Comparison of ENCODE assay signal across 8 cellular contexts in the genomic region with DNA sequence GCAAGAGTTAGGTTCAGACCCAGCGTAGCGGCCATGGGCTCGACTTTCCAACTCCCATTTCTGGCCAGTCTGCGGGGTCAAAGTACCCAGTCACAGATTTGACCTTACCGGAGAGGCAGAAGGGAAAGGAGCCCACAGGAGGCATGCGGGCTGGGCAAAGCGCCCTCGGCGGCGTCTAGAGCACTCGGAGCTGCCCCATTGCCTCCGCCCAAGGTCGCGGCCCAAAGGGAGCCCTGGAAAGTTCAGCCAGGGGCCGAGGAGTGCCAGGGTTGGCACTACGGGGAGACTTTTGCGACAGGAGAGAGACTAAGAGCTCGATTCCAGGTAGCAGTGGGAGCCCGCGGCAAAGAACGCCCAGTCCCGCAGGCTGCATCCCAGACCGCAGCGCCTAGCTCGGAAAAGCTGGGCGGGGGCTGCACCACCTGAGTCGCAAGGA. TPM values are rescaled to one million over a fixed set of nuclear protein-coding genes. Genes with fewer than 3 reads are reported as not detected.
A peak's percentile ranks its signal among the peaks of the same experiment; 100 is the strongest.
DNase-seq lines count a peak whose midpoint lies in the region; ATAC-seq and TF ChIP-seq lines count a peak whose summit lies in the region.
"Had no signal": no experiment of that assay in that cellular context is flagged by ENCODE, and none has a peak within 500 bp of the region (broad histone marks: within the 10 kb centered on the region; RNA-seq: fewer than 3 reads in every experiment).

No MANE protein-coding gene starts in this region.

- H3K9me3 Mint-ChIP-seq in nephron progenitor cell: peaks cover 11% of the 10 kb centered on the region
- H3K9me3 Mint-ChIP-seq: natural killer cell had no signal

- H3K9me3 ChIP-seq in SK-N-MC (ENCODE audit: low read depth, low read length): no peaks in the 10 kb centered on the region
- no peaks in the 10 kb centered on the region for H3K9me3 ChIP-seq in esophagus squamous epithelium
- H3K9me3 ChIP-seq in thoracic aorta: no peaks in the 10 kb centered on the region

- H3K4me3 ChIP-seq in SK-N-MC (peak overlapping the region; percentile 71; the same call in 1 of the 2 replicates), esophagus squamous epithelium (peak overlapping the region in 3 of 4 donors; percentile 24 to 57 (median 38)), thoracic aorta (peak overlapping the region; percentile 61)

- no peaks in the 10 kb centered on the region for H3K36me3 Mint-ChIP-seq in nephron progenitor cell (ENCODE audit: low read depth)
- H3K36me3 Mint-ChIP-seq: natural killer cell had no signal

- TF ChIP-seq CTCF in esophagus squamous epithelium (IDR thresholded peaks at IDR 0.05) (no peak), nephron progenitor cell (IDR thresholded peaks at IDR 0.05) (no peak), thoracic aorta (IDR thresholded peaks at IDR 0.05) (no peak)

- 10 to 60% methylated on average over 2 to 3 of the region's 27 CpGs for WGBS in esophagus squamous epithelium, 2 donors

- H3K4me1 ChIP-seq in esophagus squamous epithelium (peaks cover 0 to 18% (median 10%) of the 10 kb centered on the region in 3 donors), thoracic aorta (ENCODE audit: control insufficient read depth in 1 of 2, low read depth in 2 of 2) (peaks cover 6 to 12% of the 10 kb centered on the region in 2 donors)

- peaks cover 46% of the 10 kb centered on the region for H3K4me1 Mint-ChIP-seq in nephron progenitor cell
- H3K4me1 Mint-ChIP-seq: natural killer cell had no signal

- peaks cover 85% of the 10 kb centered on the region for H3K27me3 Mint-ChIP-seq in nephron progenitor cell (ENCODE audit: low read depth, poor library complexity)

- intact Hi-C loops in esophagus squamous epithelium (cut with DNase I): no loop called here

- no peak overlapping the region for H3K9ac ChIP-seq in SK-N-MC (ENCODE audit: insufficient read length)

- H3K36me3 ChIP-seq in SK-N-MC (ENCODE audit: insufficient read depth, low read length): no peaks in the 10 kb centered on the region
- H3K36me3 ChIP-seq in esophagus squamous epithelium: no peaks in the 10 kb centered on the region
- H3K36me3 ChIP-seq in thoracic aorta: no peaks in the 10 kb centered on the region

- TF ChIP-seq POLR2A in esophagus squamous epithelium (IDR thresholded peaks at IDR 0.05): no peak

- DNase-seq in SK-N-MC (ENCODE audit: low read depth, low spot score): no peak
- DNase-seq in esophagus squamous epithelium (lab: John Stamatoyannopoulos, UW): no peak
- DNase-seq in nephron progenitor cell: peak; percentile 27
- DNase-seq in thoracic aorta (ENCODE audit: low spot score): no peak
- no peak for DNase-seq in HT-29 (ENCODE audit: low spot score)
- no peak for DNase-seq in GM19240 (ENCODE audit: insufficient read length, low spot score)
- DNase-seq: natural killer cell had no signal

- ATAC-seq in thoracic aorta (ENCODE audit: insufficient number of reproducible peaks, low FRiP score, low read depth) (no peak), HG03520 (IDR thresholded peaks at IDR 0.05; ENCODE audit: unreplicated experiment) (no peak)
- ATAC-seq: natural killer cell had no signal

- peak overlapping the region; percentile 81 for H3K4me3 Mint-ChIP-seq in nephron progenitor cell
- H3K4me3 Mint-ChIP-seq: natural killer cell had no signal

- H3K27ac ChIP-seq in SK-N-MC (no peak overlapping the region), esophagus squamous epithelium (no peak overlapping the region), thoracic aorta (no peak overlapping the region)

- H3K27me3 ChIP-seq in esophagus squamous epithelium: peaks cover 5 to 70% (median 14%) of the 10 kb centered on the region in 4 donors
- H3K27me3 ChIP-seq in thoracic aorta (replicated peaks; ENCODE audit: insufficient read depth): no peaks in the 10 kb centered on the region

- H3K27ac Mint-ChIP-seq in nephron progenitor cell: no peak overlapping the region
- H3K27ac Mint-ChIP-seq: natural killer cell had no signal

RNA-seq across cellular contexts. Expression of gene KANK4, which starts 0.9 kb away (rescaled TPM):
- total RNA-seq in esophagus squamous epithelium: under 1 TPM in 1 of 4 donors, not detected in 3; 0.19 TPM
- total RNA-seq in thoracic aorta: under 1 TPM in 1 of 2 donors, not detected in 1; 0.28 TPM
- total RNA-seq in HT-29 (2014; rRNA removed; shearing (Covaris generic)): not detected in 2 replicates
- total RNA-seq: natural killer cell had no signal
